19 cellular contexts compared by ENCODE assay signal in genomic region chr10:63414481-63415260, GRCh38. TPM values are rescaled to one million over a fixed set of nuclear protein-coding genes. Genes with fewer than 3 reads are reported as not detected.
DNase-seq lines count a peak whose midpoint lies in the region; FAIRE-seq and TF ChIP-seq lines count a peak whose summit lies in the region.
"Had no signal": no experiment of that assay in that cellular context is flagged by ENCODE, and none has a peak within 500 bp of the region (broad histone marks: within the 10 kb centered on the region; RNA-seq: fewer than 3 reads in every experiment).

No MANE protein-coding gene starts in this region.

- TF ChIP-seq CTCF in A673 (conservative IDR thresholded peaks at IDR 0.05; ENCODE audit: low read depth, low read length): no peak
- TF ChIP-seq CTCF in HFF-Myc (IDR thresholded peaks at IDR 0.05; ENCODE audit: low read depth, low read length, missing control alignments): no peak
- TF ChIP-seq CTCF in astrocyte of the spinal cord (IDR thresholded peaks at IDR 0.05; ENCODE audit: low read depth, low read length): no peak
- no peak for TF ChIP-seq CTCF in hepatocyte (IDR thresholded peaks at IDR 0.05; ENCODE audit: poor library complexity)

- H3K4me1 ChIP-seq in A673 (ENCODE audit: insufficient read depth, low read length, poor library complexity, severe bottlenecking) (peaks cover 46% of the 10 kb centered on the region), hepatocyte (ENCODE audit: insufficient read depth) (peaks cover 26% of the 10 kb centered on the region), trophoblast cell (ENCODE audit: control insufficient read depth in 1 of 2, insufficient read depth in 2 of 2, low read length in 2 of 2) (no peaks in the 10 kb centered on the region)

- CTCF ChIA-PET in A673 (lab: Charles Lee): no interaction called here

- WGBS in hepatocyte (ENCODE audit: low lambda C conversion rate, missing lambda C conversion rate): 93% methylated on average over 7 of the region's 7 CpGs
- WGBS in trophoblast cell (ENCODE audit: extremely low coverage, insufficient coverage, insufficient read length): no CpG with 5 or more reads among the region's 7 CpGs

- H3K9me3 ChIP-seq in A673 (ENCODE audit: low read depth, low read length, poor library complexity, severe bottlenecking) (no peaks in the 10 kb centered on the region), hepatocyte (ENCODE audit: low read depth) (no peaks in the 10 kb centered on the region), trophoblast cell (ENCODE audit: insufficient read depth, low read depth, low read length) (no peaks in the 10 kb centered on the region)
- H3K9me3 ChIP-seq: Peyer's patch had no signal

- no peak overlapping the region for H4K91ac ChIP-seq in trophoblast cell (ENCODE audit: low read depth, low read length)

- peaks cover 58% of the 10 kb centered on the region for H4K20me1 ChIP-seq in hepatocyte (ENCODE audit: insufficient read depth, poor library complexity, severe bottlenecking)

- H3K79me2 ChIP-seq in hepatocyte: peaks cover 96% of the 10 kb centered on the region
- no peaks in the 10 kb centered on the region for H3K79me2 ChIP-seq in trophoblast cell (ENCODE audit: control insufficient read depth, insufficient read depth, low read length, poor library complexity)

- no peak overlapping the region for H3K18ac ChIP-seq in trophoblast cell (ENCODE audit: low read length)

- H3K27me3 ChIP-seq in A673 (replicated peaks; ENCODE audit: insufficient read depth, low read depth, low read length, poor library complexity): no peaks in the 10 kb centered on the region
- no peaks in the 10 kb centered on the region for H3K27me3 ChIP-seq in hepatocyte
- no peaks in the 10 kb centered on the region for H3K27me3 ChIP-seq in trophoblast cell (ENCODE audit: insufficient read depth, low read length)
- H3K27me3 ChIP-seq: Peyer's patch had no signal

- no peak overlapping the region for H3K14ac ChIP-seq in trophoblast cell (ENCODE audit: low read length)

- no peaks in the 10 kb centered on the region for H3K36me3 ChIP-seq in A673 (ENCODE audit: insufficient read depth, low read length, poor library complexity, severe bottlenecking)
- H3K36me3 ChIP-seq in hepatocyte (replicated peaks; ENCODE audit: insufficient read depth, low read depth): no peaks in the 10 kb centered on the region
- H3K36me3 ChIP-seq in trophoblast cell (ENCODE audit: control insufficient read depth in 1 of 2, insufficient read depth in 2 of 2, low read length in 2 of 2): no peaks in the 10 kb centered on the region
- H3K36me3 ChIP-seq: Peyer's patch had no signal

- H4K8ac ChIP-seq in trophoblast cell (ENCODE audit: low read depth, low read length): no peak overlapping the region

- H4K12ac ChIP-seq in trophoblast cell (ENCODE audit: low read depth, low read length): no peak overlapping the region

- intact Hi-C loops in A673 (cut with micrococcal nuclease; ENCODE audit: unreplicated experiment): no loop called here

- no peak overlapping the region for H3K4me3 ChIP-seq in A673 (ENCODE audit: low read depth, low read length, poor library complexity, severe bottlenecking)
- no peak overlapping the region for H3K4me3 ChIP-seq in HFF-Myc (replicated peaks; ENCODE audit: low read depth, low read length)
- no peak overlapping the region for H3K4me3 ChIP-seq in astrocyte of the spinal cord (ENCODE audit: low read depth, low read length)
- H3K4me3 ChIP-seq in hepatocyte: no peak overlapping the region
- no peak overlapping the region for H3K4me3 ChIP-seq in trophoblast cell (ENCODE audit: low read depth, low read length)
- H3K4me3 ChIP-seq: Peyer's patch had no signal

- H2AFZ ChIP-seq in hepatocyte: no peak overlapping the region
- no peak overlapping the region for H2AFZ ChIP-seq in trophoblast cell (ENCODE audit: insufficient read depth, low read length, poor library complexity)

- peak; percentile 23 for DNase-seq in A673 (ENCODE audit: low spot score)
- peak; percentile 47 for DNase-seq in HFF-Myc (ENCODE audit: extremely low read depth, low read depth)
- peak; percentile 47 for DNase-seq in astrocyte of the spinal cord (ENCODE audit: low read depth, low spot score)
- DNase-seq in hepatocyte (ENCODE audit: low spot score): peak; percentile 8
- no peak for DNase-seq in SK-N-DZ (ENCODE audit: low spot score)
- DNase-seq in NCI-H82 treated with DMSO at 0.1 percent for 48 hours (lab: John Stamatoyannopoulos, UW; ENCODE audit: unreplicated experiment): no peak
- no peak for DNase-seq in trophoblast cell
- DNase-seq in HTR-8/SVneo (ENCODE audit: insufficient read length, low spot score): no peak
- DNase-seq: activated CD4-positive, alpha-beta T cell treated with anti-CD3 and anti-CD28 coated beads, Interleukin-2, amount 10 ng/mL, durations not matched to agents 7 days and 5 days; activated CD8-positive, alpha-beta memory T cell treated with anti-CD3 and anti-CD28 coated beads, Interleukin-2, amount 50 U/mL, for 4 hours; activated effector memory CD4-positive, alpha-beta T cell treated with anti-CD3 and anti-CD28 coated beads, Interleukin-2, amount 50 U/mL, for 16 hours; CD8-positive, alpha-beta memory T cell; central memory CD4-positive, alpha-beta T cell; effector memory CD8-positive, alpha-beta T cell; foreskin melanocyte; NCI-H1105 treated with DMSO at 0.1 percent for 48 hours; NCI-H82; Peyer's patch had no signal

- no peak overlapping the region for H2BK12ac ChIP-seq in trophoblast cell (ENCODE audit: low read length)

- H3K4ac ChIP-seq in trophoblast cell (ENCODE audit: low read depth, low read length): no peak overlapping the region

- H2AK5ac ChIP-seq in trophoblast cell (ENCODE audit: low read length): no peak overlapping the region

- in situ Hi-C loops in astrocyte of the spinal cord (cut with HindIII; ENCODE audit: low sequenced_read_pairs): no loop called here

- no peaks in the 10 kb centered on the region for H3K79me1 ChIP-seq in trophoblast cell (ENCODE audit: low read length)

- H3K23ac ChIP-seq in trophoblast cell (ENCODE audit: low read length): no peak overlapping the region

- H3K4me2 ChIP-seq in hepatocyte (no peak overlapping the region), trophoblast cell (ENCODE audit: low read length) (no peak overlapping the region)

- H2BK120ac ChIP-seq in trophoblast cell (ENCODE audit: insufficient read depth, low read length, poor library complexity): no peak overlapping the region

- H2BK5ac ChIP-seq in trophoblast cell (ENCODE audit: low read depth, low read length, poor library complexity): no peak overlapping the region

- H3K9me2 ChIP-seq in hepatocyte (replicated peaks; ENCODE audit: insufficient read depth): no peaks in the 10 kb centered on the region

- no peak overlapping the region for H3K27ac ChIP-seq in A673 (ENCODE audit: low read depth, low read length, poor library complexity, severe bottlenecking)
- no peak overlapping the region for H3K27ac ChIP-seq in hepatocyte
- no peak overlapping the region for H3K27ac ChIP-seq in trophoblast cell (ENCODE audit: low read depth, low read length)
- H3K27ac ChIP-seq: Peyer's patch had no signal

- FAIRE-seq in HTR-8/SVneo (lab: Jason Lieb, UNC): no peak
- FAIRE-seq: GM19239 had no signal

- no TSS peak for BruUV-seq in A673 (replicated peaks; lab: Mats Ljungman, UMichigan)

- POLR2A ChIA-PET in A673 (lab: Charles Lee; ENCODE audit: low non-redundant PET): interaction anchor here (0.7 kb wide), 1 partner anchor 216 kb away, joined by 4 read pairs; no protein-coding TSS in a partner anchor

- H3K9ac ChIP-seq in trophoblast cell (ENCODE audit: low read length): no peak overlapping the region

RNA-seq across cellular contexts. Expression of gene JMJD1C, which starts 51.1 kb away (rescaled TPM):
- total RNA-seq in A673 (2021) (68.2 and 71.4 TPM in 2 replicates), hepatocyte (165 and 177 TPM in 2 replicates)
- polyA plus RNA-seq in hepatocyte: 43.2 and 48.8 TPM in 2 replicates
- polyA plus RNA-seq in SK-N-DZ (2014; cell fraction: cytosol; rRNA removed): 21.8 and 25.7 TPM in 2 replicates
- 79.7 and 93.1 TPM in 2 replicates for polyA plus RNA-seq in SK-N-DZ (2014; cell fraction: nucleus; rRNA removed)
- polyA plus RNA-seq in trophoblast cell (2013): 35.9 and 36.9 TPM in 2 replicates

Comparison
In these comparisons a context has a peak if more than half of its experiments do, and no peak if none do; other contexts are left out.
1. DNase-seq: peak in A673 (single experiment), HFF-Myc (single experiment), astrocyte of the spinal cord (single experiment) and hepatocyte (single experiment); none in SK-N-DZ (single experiment), NCI-H82 treated with DMSO at 0.1 percent for 48 hours (single experiment), trophoblast cell (0 of 2) and HTR-8/SVneo (single experiment).